In the genomic region with DNA sequence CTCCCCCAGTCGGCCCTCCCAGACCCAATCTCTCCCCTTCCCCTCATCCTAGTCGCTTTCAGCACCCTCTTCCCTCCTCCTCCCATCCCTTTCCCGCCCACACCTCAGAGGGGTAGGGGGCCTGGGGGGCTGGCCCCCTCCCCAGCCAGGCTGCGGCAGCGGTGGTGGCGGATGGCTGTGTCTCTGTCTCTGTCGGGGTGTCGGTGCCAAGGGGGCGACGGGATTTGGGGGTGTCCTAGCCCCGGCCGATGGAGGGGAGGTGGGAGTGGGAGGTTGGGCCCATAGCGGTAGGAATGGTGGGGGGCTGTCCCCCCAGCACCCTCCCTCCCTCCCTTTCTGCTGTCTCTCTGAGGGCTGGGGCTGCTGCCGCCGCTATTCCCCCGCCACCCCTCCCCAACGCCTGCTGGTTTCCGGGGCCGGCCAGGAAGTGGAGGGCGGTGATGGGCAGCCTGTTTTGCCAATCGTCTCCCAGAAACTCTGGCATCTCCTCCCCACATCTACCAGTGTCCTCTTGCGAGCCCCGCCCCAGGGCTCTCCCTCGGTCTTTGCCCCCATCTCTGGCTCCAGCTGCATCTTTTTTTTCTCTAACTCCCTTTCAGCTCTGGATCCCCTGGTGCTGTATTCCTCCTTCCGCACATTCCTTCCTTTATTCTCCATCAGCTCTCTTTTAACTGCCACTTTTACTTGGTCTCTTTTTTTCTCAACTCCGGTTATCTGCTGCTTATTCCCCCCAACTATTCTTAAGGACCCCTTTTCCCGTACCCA, we compare ENCODE assay signal across 8 cellular contexts. TPM values are rescaled to one million over a fixed set of nuclear protein-coding genes. Genes with fewer than 3 reads are reported as not detected.
DNase-seq lines count a peak whose midpoint lies in the region; ATAC-seq, FAIRE-seq and TF ChIP-seq lines count a peak whose summit lies in the region.

A gene with protein sequence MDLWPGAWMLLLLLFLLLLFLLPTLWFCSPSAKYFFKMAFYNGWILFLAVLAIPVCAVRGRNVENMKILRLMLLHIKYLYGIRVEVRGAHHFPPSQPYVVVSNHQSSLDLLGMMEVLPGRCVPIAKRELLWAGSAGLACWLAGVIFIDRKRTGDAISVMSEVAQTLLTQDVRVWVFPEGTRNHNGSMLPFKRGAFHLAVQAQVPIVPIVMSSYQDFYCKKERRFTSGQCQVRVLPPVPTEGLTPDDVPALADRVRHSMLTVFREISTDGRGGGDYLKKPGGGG (minus strand): TSS at position 374 of the 765 bp plus-strand sequence. CDS start 4,588 bp downstream, outside the sequence.

- H3K4me1 ChIP-seq in keratinocyte (ENCODE audit: control insufficient read depth, extremely low read depth, insufficient read depth, low read length), result peaks cover 48% of the 10 kb centered on the region

- H3K4me3 ChIP-seq in keratinocyte (ENCODE audit: control insufficient read depth in 2 of 3, extremely low read depth in 1 of 3, insufficient read depth in 2 of 3, low read depth in 1 of 3, low read length in 3 of 3), result peak within 1 kb of the TSS; percentile 76 to 95 (median 87)

- H4K20me1 ChIP-seq in keratinocyte (ENCODE audit: control insufficient read depth, extremely low read depth, insufficient read depth, low read length), result no peaks in the 10 kb centered on the region

- H3K9me3 ChIP-seq in keratinocyte (ENCODE audit: control insufficient read depth, low read depth, low read length), result no peaks in the 10 kb centered on the region

- dilution Hi-C loops in keratinocyte (cut with MboI; ENCODE audit: extremely low pct_ligation_motif_present, low sequenced_read_pairs), result no loop called here

- DNase-seq in NCI-H524 (lab: John Stamatoyannopoulos, UW) (peak; percentile 88 to 95), cerebellar nuclear complex (lab: John Stamatoyannopoulos, UW) (peak; percentile 88 to 92), keratinocyte (ENCODE audit: low read depth, low spot score) (no peak)
- peak; percentile 96 to 98 for DNase-seq in activated CD4-positive, alpha-beta T cell treated with anti-CD3 and anti-CD28 coated beads for 24 hours (ENCODE audit: low read depth in 2 of 2)
- DNase-seq in stimulated activated CD4-positive, alpha-beta T cell treated with anti-CD3 and anti-CD28 coated beads, Interleukin-12 subunit alpha, Interleukin-12 subunit beta, amount 100 ng/mL, for 4 hours, result peak; percentile 98

- peak within 1 kb of the TSS; percentile 96 for H3K4me2 ChIP-seq in keratinocyte (ENCODE audit: control insufficient read depth, extremely low read depth, insufficient read depth, low read depth, low read length)

- ATAC-seq in GM18867 (IDR thresholded peaks at IDR 0.05; ENCODE audit: unreplicated experiment), result peak; percentile 43
- peak; percentile 45 for ATAC-seq in HG03432 (IDR thresholded peaks at IDR 0.05; ENCODE audit: unreplicated experiment)

- no peak for FAIRE-seq in keratinocyte (lab: Jason Lieb, UNC)

- H2AFZ ChIP-seq in keratinocyte (ENCODE audit: control insufficient read depth, low read length), result peak within 1 kb of the TSS; percentile 72

- H3K27me3 ChIP-seq in keratinocyte (ENCODE audit: control insufficient read depth, extremely low read depth, insufficient read depth, low read length), result no peaks in the 10 kb centered on the region

- peaks cover 30% of the 10 kb centered on the region for H3K79me2 ChIP-seq in keratinocyte (ENCODE audit: control insufficient read depth, insufficient read depth, low read length)

- H3K9ac ChIP-seq in keratinocyte (ENCODE audit: control insufficient read depth, extremely low read depth, insufficient read depth, low read length), result peak within 1 kb of the TSS; percentile 90

- peaks cover 4 to 6% of the 10 kb centered on the region in 2 experiments for H3K36me3 ChIP-seq in keratinocyte (ENCODE audit: control insufficient read depth in 2 of 2, extremely low read depth in 1 of 2, insufficient read depth in 2 of 2, low read length in 2 of 2)

- H3K27ac ChIP-seq in 22Rv1 (peak within 1 kb of the TSS; percentile 99), keratinocyte (ENCODE audit: control insufficient read depth, insufficient read depth, low read length) (peak within 1 kb of the TSS; percentile 97)

- H3K9me1 ChIP-seq in keratinocyte (ENCODE audit: control insufficient read depth, extremely low read depth, insufficient read depth, low read length), result no peaks in the 10 kb centered on the region

- no peak for TF ChIP-seq CTCF in 22Rv1 (IDR thresholded peaks at IDR 0.05)
- no peak for TF ChIP-seq CTCF in keratinocyte (optimal IDR thresholded peaks at IDR 0.05 in 1 of 3, IDR thresholded peaks at IDR 0.05 in 1 of 3, conservative IDR thresholded peaks at IDR 0.05 in 1 of 3; ENCODE audit: extremely low read depth in 1 of 3, insufficient read depth in 2 of 3, low read length in 3 of 3)

RNA-seq across cellular contexts. Expression of the gene that starts here (rescaled TPM):
- polyA plus RNA-seq in keratinocyte, result 46.4 to 85.1 TPM (median 54.7 TPM) in 3 replicates
- 2.9 TPM for polyA plus RNA-seq in keratinocyte (2011; ENCODE audit: low read depth)
- 85.0 and 105 TPM in 2 replicates for polyA plus RNA-seq in keratinocyte (2011; cell fraction: cytosol; rRNA removed)
- polyA plus RNA-seq in keratinocyte (2011; cell fraction: nucleus; rRNA removed), result 54.6 and 68.9 TPM in 2 replicates
- 32.3 and 71.2 TPM in 2 replicates for polyA plus RNA-seq in keratinocyte (2012; ENCODE audit: low replicate concordance)
- 94.8 to 190 TPM (median 128 TPM) in 3 replicates for polyA minus RNA-seq in keratinocyte
- 142 TPM for polyA minus RNA-seq in keratinocyte (2011; cell fraction: cytosol; rRNA and poly(A)+ RNA removed)
- polyA minus RNA-seq in keratinocyte (2011; cell fraction: nucleus; rRNA and poly(A)+ RNA removed), result 26.9 and 27.6 TPM in 2 replicates
